ENCODE assay signal across 9 cellular contexts in genomic region chr14:75905505-75905904, GRCh38.
DNase-seq lines count a peak whose midpoint lies in the region; ATAC-seq and TF ChIP-seq lines count a peak whose summit lies in the region.
"Had no signal": no experiment of that assay in that cellular context is flagged by ENCODE, and none has a peak within 500 bp of the region (broad histone marks: within the 10 kb centered on the region; RNA-seq: fewer than 3 reads in every experiment).

No MANE protein-coding gene starts in this region.

- H3K4me3 Mint-ChIP-seq in MCF 10A (ENCODE audit: unreplicated experiment): no peak overlapping the region

- peak overlapping the region; percentile 37 for H3K27ac Mint-ChIP-seq in MCF 10A (ENCODE audit: low read depth, unreplicated experiment)

- CTCF ChIA-PET in MCF 10A (lab: Yijun Ruan, JAX) (interaction anchor here (0.6 to 7.4 kb wide), 16 partner anchors 8 to 1445 kb away, joined by 3 to 154 read pairs (median 4); partner anchors contain the start of gene TGFB3), mammary epithelial cell (lab: Charles Lee; ENCODE audit: low non-redundant PET) (no interaction called here)

- H3K27me3 ChIP-seq in mammary epithelial cell (ENCODE audit: insufficient read depth, low read length) (no peaks in the 10 kb centered on the region), body of pancreas (no peaks in the 10 kb centered on the region), left lung (no peaks in the 10 kb centered on the region), transverse colon (no peaks in the 10 kb centered on the region)

- BruUV-seq in MCF 10A (replicated peaks; lab: Mats Ljungman, UMichigan) (no TSS peak), mammary epithelial cell (replicated peaks; lab: Mats Ljungman, UMichigan) (no TSS peak)

- TF ChIP-seq POLR2A in body of pancreas (IDR thresholded peaks at IDR 0.05) (no peak), transverse colon (IDR thresholded peaks at IDR 0.05) (no peak)

- H4K20me1 ChIP-seq in mammary epithelial cell (ENCODE audit: insufficient read depth, low read length): no peaks in the 10 kb centered on the region

- H3K36me3 ChIP-seq in mammary epithelial cell (ENCODE audit: insufficient read depth, low read length): no peaks in the 10 kb centered on the region
- H3K36me3 ChIP-seq in body of pancreas (replicated peaks in 1 of 2; ENCODE audit: insufficient read depth in 1 of 2, low read depth in 2 of 2): no peaks in the 10 kb centered on the region
- H3K36me3 ChIP-seq in left lung: peaks cover 0 to 8% of the 10 kb centered on the region in 2 donors
- no peaks in the 10 kb centered on the region for H3K36me3 ChIP-seq in transverse colon

- H3K27ac ChIP-seq in mammary epithelial cell (ENCODE audit: insufficient read depth, low read depth, low read length) (no peak overlapping the region), body of pancreas (no peak overlapping the region), left lung (peak overlapping the region; percentile 8 to 11), transverse colon (no peak overlapping the region)

- WGBS in mammary epithelial cell (ENCODE audit: low coverage, missing lambda C conversion rate): 53% methylated on average over 2 of the region's 2 CpGs
- WGBS in body of pancreas, 2 donors: 43 to 47% methylated on average over 2 of the region's 2 CpGs
- 18 to 32% methylated on average over 2 of the region's 2 CpGs for WGBS in transverse colon (ENCODE audit: low coverage in 1 of 2), 2 donors

- no peaks in the 10 kb centered on the region for H3K9me3 ChIP-seq in mammary epithelial cell (replicated peaks; ENCODE audit: insufficient read depth, low read length)
- no peaks in the 10 kb centered on the region for H3K9me3 ChIP-seq in body of pancreas
- no peaks in the 10 kb centered on the region for H3K9me3 ChIP-seq in left lung
- H3K9me3 ChIP-seq in transverse colon: no peaks in the 10 kb centered on the region

- no peaks in the 10 kb centered on the region for H3K79me2 ChIP-seq in mammary epithelial cell (ENCODE audit: insufficient read depth, low read length)

- peaks cover 6% of the 10 kb centered on the region for H3K36me3 Mint-ChIP-seq in MCF 10A (ENCODE audit: insufficient read depth, unreplicated experiment)

- no peak overlapping the region for H3K4me2 ChIP-seq in mammary epithelial cell (ENCODE audit: insufficient read depth, low read depth, low read length)

- no peak for ATAC-seq in body of pancreas
- ATAC-seq in left lung: peak; percentile 60
- ATAC-seq in HG03439 (IDR thresholded peaks at IDR 0.05; ENCODE audit: unreplicated experiment): no peak

- no peak overlapping the region for H2AFZ ChIP-seq in mammary epithelial cell (ENCODE audit: low read depth, low read length)

- no peak for TF ChIP-seq CTCF in MCF 10A (IDR thresholded peaks at IDR 0.05; ENCODE audit: unreplicated experiment)
- TF ChIP-seq CTCF in mammary epithelial cell (conservative IDR thresholded peaks at IDR 0.05 in 1 of 2, IDR thresholded peaks at IDR 0.05 in 1 of 2; ENCODE audit: extremely low read depth in 1 of 2, insufficient read depth in 1 of 2, low read depth in 1 of 2, low read length in 2 of 2): no peak
- TF ChIP-seq CTCF in body of pancreas (IDR thresholded peaks at IDR 0.05): no peak
- no peak for TF ChIP-seq CTCF in left lung (IDR thresholded peaks at IDR 0.05)
- TF ChIP-seq CTCF in transverse colon (IDR thresholded peaks at IDR 0.05): no peak

- H3K4me1 ChIP-seq in mammary epithelial cell (ENCODE audit: insufficient read depth, low read length) (peaks cover 9% of the 10 kb centered on the region), body of pancreas (no peaks in the 10 kb centered on the region), left lung (peaks cover 13 to 23% of the 10 kb centered on the region in 2 donors), transverse colon (peaks cover 0 to 19% (median 2%) of the 10 kb centered on the region in 4 donors)

- DNase-seq in MCF 10A (ENCODE audit: unreplicated experiment) (no peak), mammary epithelial cell (no peak), body of pancreas (peak; percentile 17 to 58 (median 34)), left lung (peak in 1 of 2 donors; percentile 56), transverse colon (peak; percentile 42), EL (no peak), NCI-H1436 treated with DMSO at 0.1 percent for 48 hours (lab: John Stamatoyannopoulos, UW) (no peak)
- DNase-seq: hippocampal formation had no signal

- H3K4me3 ChIP-seq in mammary epithelial cell (replicated peaks in 1 of 3; ENCODE audit: insufficient read depth in 1 of 3, low read depth in 2 of 3, low read length in 3 of 3): no peak overlapping the region
- H3K4me3 ChIP-seq in body of pancreas: no peak overlapping the region
- no peak overlapping the region for H3K4me3 ChIP-seq in left lung
- H3K4me3 ChIP-seq in transverse colon: no peak overlapping the region

- dilution Hi-C loops in mammary epithelial cell (cut with HindIII; ENCODE audit: low sequenced_read_pairs): no loop called here

- H3K4me1 Mint-ChIP-seq in MCF 10A (ENCODE audit: insufficient read depth, unreplicated experiment): peaks cover 10% of the 10 kb centered on the region

- in situ Hi-C loops in mammary epithelial cell (cut with MboI; ENCODE audit: low sequenced_read_pairs in 2 of 2): no loop called here
- in situ Hi-C loops in transverse colon (cut with MboI; ENCODE audit: low pct_ligation_motif_present in 1 of 4, low pct_unique_long_range_greater_than_20kb in 1 of 4, low sequenced_read_pairs in 3 of 4): loop anchor here in 2 of 4 donors (10.0 kb wide), 1 partner anchor 79 kb away; the partner anchor contains the start of genes IFT43 (in 2 of the 2) and TGFB3 (in 2 of the 2)

- H3K27me3 Mint-ChIP-seq in MCF 10A (ENCODE audit: insufficient read depth, unreplicated experiment): no peaks in the 10 kb centered on the region

- POLR2A ChIA-PET in MCF 10A (lab: Yijun Ruan, JAX): interaction anchor here (0.6 to 1.6 kb wide), 4 partner anchors 12 to 195 kb away, joined by 3 to 8 read pairs (median 4); partner anchors contain the start of gene TGFB3

- TF ChIP-seq EP300 in transverse colon (IDR thresholded peaks at IDR 0.05; ENCODE audit: low read depth): no peak

- intact Hi-C loops in MCF 10A (cut with micrococcal nuclease) (loop anchor here (5.0 to 10.0 kb wide), 2 partner anchors 111 to 193 kb away; no protein-coding TSS in a partner anchor), mammary epithelial cell (cut with micrococcal nuclease) (loop anchor here (10.0 kb wide), 1 partner anchor 739 kb away; no protein-coding TSS in a partner anchor), body of pancreas (cut with DNase I) (loop anchor here (5.0 kb wide), 1 partner anchor 72 kb away; no protein-coding TSS in a partner anchor), left lung (cut with DNase I) (no loop called here), transverse colon (cut with DNase I; ENCODE audit: low total_unique reads) (loop anchor here (5.0 kb wide), 1 partner anchor 77 kb away; the partner anchor contains the start of gene TGFB3)

- H3K9me3 Mint-ChIP-seq in MCF 10A (ENCODE audit: unreplicated experiment): no peaks in the 10 kb centered on the region

- H3K9ac ChIP-seq in mammary epithelial cell (ENCODE audit: insufficient read depth, low read length): no peak overlapping the region

Comparison
In these comparisons a context has a peak if more than half of its experiments do, and no peak if none do; other contexts are left out.
1. DNase-seq: peak in body of pancreas (4 of 4) and transverse colon (single experiment); none in MCF 10A (single experiment), mammary epithelial cell (single experiment), EL (single experiment) and NCI-H1436 treated with DMSO at 0.1 percent for 48 hours (single experiment).
2. H3K27ac ChIP-seq: peak in left lung (2 of 2); none in mammary epithelial cell (single experiment), body of pancreas (0 of 4) and transverse colon (0 of 4).
3. intact Hi-C loops: an anchor here in MCF 10A (5.0 to 10.0 kb wide), mammary epithelial cell (10.0 kb wide), body of pancreas (5.0 kb wide) and transverse colon (5.0 kb wide); none called in left lung.